9 cellular contexts compared by ENCODE assay signal in the genomic region with DNA sequence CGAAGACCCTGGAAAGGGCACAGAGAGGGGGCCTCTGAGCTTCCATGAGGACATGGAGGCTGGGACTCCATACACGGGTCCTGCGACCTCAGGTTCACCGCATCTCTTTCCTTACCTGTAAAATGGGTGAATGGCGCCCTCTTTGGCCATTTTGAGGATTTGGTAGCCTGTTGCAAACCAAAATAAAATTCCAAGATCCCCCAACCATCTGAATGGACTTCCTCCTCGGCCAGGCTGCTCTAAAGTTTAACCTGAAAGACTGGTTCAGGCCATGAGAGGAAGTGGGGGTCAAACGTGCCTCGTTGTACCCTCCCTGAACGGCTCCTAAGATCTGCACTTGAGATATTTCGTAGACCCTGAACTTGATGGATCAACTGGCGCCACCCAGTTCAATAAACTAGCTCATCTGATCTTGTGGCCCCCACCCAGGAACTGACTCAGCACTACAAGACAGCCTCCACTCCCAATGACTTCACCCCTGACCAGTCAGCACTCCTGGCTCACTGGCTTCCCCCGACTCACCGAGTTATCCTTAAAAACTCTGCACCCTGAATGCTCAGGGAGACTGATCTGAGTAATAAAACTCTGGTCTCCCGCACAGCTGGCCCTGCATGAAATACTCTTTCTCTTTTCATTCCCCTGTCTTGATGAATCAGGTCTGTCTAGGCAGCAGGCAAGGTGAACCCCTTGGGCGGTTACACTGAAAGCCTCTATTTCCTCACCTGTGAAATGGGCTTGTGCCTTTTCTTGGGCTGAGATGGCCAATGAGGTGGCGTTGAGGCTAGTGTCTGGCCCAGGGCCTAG. TPM values are rescaled to one million over a fixed set of nuclear protein-coding genes. Genes with fewer than 3 reads are reported as not detected.
DNase-seq lines count a peak whose midpoint lies in the region; ATAC-seq, FAIRE-seq and TF ChIP-seq lines count a peak whose summit lies in the region.
"Had no signal": no experiment of that assay in that cellular context is flagged by ENCODE, and none has a peak within 500 bp of the region (broad histone marks: within the 10 kb centered on the region; RNA-seq: fewer than 3 reads in every experiment).

No MANE protein-coding gene starts in this region.

- no peaks in the 10 kb centered on the region for H4K20me1 ChIP-seq in DND-41 (ENCODE audit: insufficient read depth, low read length)

- no peaks in the 10 kb centered on the region for H3K36me3 Mint-ChIP-seq in mesothelial cell of epicardium

- no peak overlapping the region for H3K9ac ChIP-seq in DND-41 (ENCODE audit: low read depth, low read length)

- H3K4me3 ChIP-seq in DND-41 (ENCODE audit: low read depth in 1 of 2, low read length in 2 of 2) (no peak overlapping the region), breast epithelium (no peak overlapping the region)
- no peak overlapping the region for H3K4me3 ChIP-seq in Jurkat, Clone E6-1 (ENCODE audit: low read length)

- H3K36me3 ChIP-seq in DND-41 (ENCODE audit: insufficient read depth, low read length) (no peaks in the 10 kb centered on the region), breast epithelium (no peaks in the 10 kb centered on the region)

- no peak overlapping the region for H3K27ac ChIP-seq in DND-41 (ENCODE audit: low read length)
- no peak overlapping the region for H3K27ac ChIP-seq in breast epithelium

- no peaks in the 10 kb centered on the region for H3K4me1 ChIP-seq in DND-41 (ENCODE audit: insufficient read depth, low read length)
- H3K4me1 ChIP-seq in breast epithelium = no peaks in the 10 kb centered on the region

- H3K4me1 Mint-ChIP-seq in mesothelial cell of epicardium = peaks cover 20% of the 10 kb centered on the region

- peak overlapping the region; percentile 11 for H3K27ac Mint-ChIP-seq in mesothelial cell of epicardium

- TF ChIP-seq CTCF in DND-41 (IDR thresholded peaks at IDR 0.05; ENCODE audit: borderline replicate concordance, extremely low read depth, low read length, poor library complexity, severe bottlenecking) (peak; percentile 50), breast epithelium (IDR thresholded peaks at IDR 0.05) (peak in 2 of 3 donors; percentile 34 to 36), mesothelial cell of epicardium (IDR thresholded peaks at IDR 0.05; ENCODE audit: unreplicated experiment) (peak; percentile 40), D721Med (IDR thresholded peaks at IDR 0.05; ENCODE audit: insufficient read depth, missing control alignments) (no peak)

- no peak overlapping the region for H3K4me2 ChIP-seq in DND-41 (ENCODE audit: insufficient read depth, low read length)

- DNase-seq in DND-41 (no peak), breast epithelium (ENCODE audit: low spot score in 2 of 2) (no peak), mesothelial cell of epicardium (ENCODE audit: low spot score in 2 of 2, unreplicated experiment in 2 of 2) (no peak), D721Med (ENCODE audit: insufficient read length, low spot score) (no peak), MV-4-11 (lab: John Stamatoyannopoulos, UW) (no peak), COLO829 (ENCODE audit: low spot score) (no peak)
- peak; percentile 29 for DNase-seq in Jurkat, Clone E6-1 (ENCODE audit: low read depth, low spot score)
- DNase-seq: stimulated activated CD4-positive, alpha-beta T cell treated with anti-CD3 and anti-CD28 coated beads, Interleukin-1b, Interleukin-23, amount 100 ng/mL, for 48 hours had no signal

- no peaks in the 10 kb centered on the region for H3K9me3 Mint-ChIP-seq in mesothelial cell of epicardium

- no peaks in the 10 kb centered on the region for H3K27me3 Mint-ChIP-seq in mesothelial cell of epicardium (ENCODE audit: low read depth)

- H3K9me3 ChIP-seq in DND-41 (ENCODE audit: insufficient read depth, low read length, severe bottlenecking) (no peaks in the 10 kb centered on the region), breast epithelium (no peaks in the 10 kb centered on the region)

- no peak for TF ChIP-seq POLR2A in breast epithelium (IDR thresholded peaks at IDR 0.05)

- ATAC-seq in DND-41 (ENCODE audit: insufficient read depth, low read depth) = no peak
- ATAC-seq in GM21529 (IDR thresholded peaks at IDR 0.05; ENCODE audit: unreplicated experiment) = no peak

- no peak overlapping the region for H3K4me3 Mint-ChIP-seq in mesothelial cell of epicardium

- H2AFZ ChIP-seq in DND-41 (ENCODE audit: low read depth, low read length) = no peak overlapping the region

- H3K27me3 ChIP-seq in DND-41 (ENCODE audit: insufficient read depth, low read length, poor library complexity) (no peaks in the 10 kb centered on the region), breast epithelium (no peaks in the 10 kb centered on the region)

- intact Hi-C loops in breast epithelium (cut with DNase I; ENCODE audit: low total_unique reads) = no loop called here

- FAIRE-seq in D721Med (lab: Jason Lieb, UNC) = no peak

- H3K79me2 ChIP-seq in DND-41 (ENCODE audit: insufficient read depth, low read length) = no peaks in the 10 kb centered on the region

RNA-seq across cellular contexts. Expression of a gene that starts 32.9 kb away (rescaled TPM):
- polyA plus RNA-seq in Jurkat, Clone E6-1 (2012; ENCODE audit: insufficient read depth, insufficient read length) = not detected
- total RNA-seq in breast epithelium = under 1 TPM in 2 of 3 donors, not detected in 1; 0.15 to 0.33 TPM
- total RNA-seq in mesothelial cell of epicardium = 2.4 to 3.8 TPM (median 3.2 TPM) in 3 replicates

RNA-seq across cellular contexts. Expression of a gene that starts 45.3 kb away (rescaled TPM):
- not detected for polyA plus RNA-seq in Jurkat, Clone E6-1 (2012; ENCODE audit: insufficient read depth, insufficient read length)
- total RNA-seq in breast epithelium = 10 to 100 TPM in 1 of 3 donors, 1 to 10 TPM in 2; 2.9 to 13.4 (median 7.5) TPM
- 32.0 to 38.6 TPM (median 32.8 TPM) in 3 replicates for total RNA-seq in mesothelial cell of epicardium
